Comparison of ENCODE assay signal across 1 cellular context in genomic region chr13:26499209-26499601, GRCh38.
TF ChIP-seq lines count a peak whose summit lies in the region.

No MANE protein-coding gene starts in this region.

TF ChIP-seq in K562, 482 proteins besides CTCF, POLR2A, EP300 and RAD21 (continued from another document):
- no peak for TF ChIP-seq ZBTB43 (CRISPR knock-in tag; IDR thresholded peaks at IDR 0.05)
